Comparison of ENCODE assay signal across 8 cellular contexts in the genomic region with DNA sequence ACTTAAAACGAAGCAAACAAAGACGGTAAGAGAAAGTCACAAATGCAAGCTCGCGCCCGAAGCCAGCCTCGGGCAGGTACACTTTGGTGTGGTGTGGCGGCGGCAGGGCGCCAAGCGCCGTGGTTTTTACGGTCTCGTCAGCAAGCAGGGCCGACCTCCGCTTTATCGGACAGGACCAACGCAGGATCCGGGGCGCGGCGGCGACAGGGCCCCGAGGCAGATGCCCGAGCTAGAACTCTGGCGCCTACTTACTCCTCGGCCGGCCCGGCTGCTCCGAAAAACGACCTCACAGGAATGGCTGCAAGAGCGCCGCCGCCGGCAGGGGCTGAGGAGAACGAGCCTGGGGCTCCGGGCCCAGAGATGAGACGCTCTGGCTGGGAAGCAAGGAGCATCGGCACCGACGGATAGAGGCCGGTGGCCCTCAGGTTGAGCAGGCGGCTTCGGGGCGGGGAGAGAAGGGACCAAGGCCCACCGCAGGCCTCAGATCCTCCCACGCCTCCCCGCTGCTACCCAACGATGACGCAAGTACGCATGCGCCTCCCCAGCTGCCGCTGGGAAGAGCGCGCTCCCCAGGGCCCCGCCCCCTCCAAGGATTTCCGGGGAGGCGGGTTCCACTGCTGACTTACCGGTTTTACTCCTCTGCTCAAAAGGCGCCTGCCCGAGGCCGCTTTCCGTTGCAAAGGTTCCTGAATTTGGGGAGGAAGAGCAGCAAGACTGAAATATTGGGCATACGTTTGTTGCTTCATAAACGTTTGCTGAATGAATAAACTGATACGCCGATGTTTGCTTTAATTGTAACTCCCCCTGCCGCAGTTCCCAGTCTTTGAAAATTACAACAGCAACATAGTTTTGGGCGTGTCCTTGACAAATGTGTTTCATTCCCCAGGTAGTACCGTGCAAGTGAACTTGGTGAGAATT.
DNase-seq lines count a peak whose midpoint lies in the region; ATAC-seq and TF ChIP-seq lines count a peak whose summit lies in the region.

No MANE protein-coding gene starts in this region.

- peak; percentile 83 for ATAC-seq in naive thymus-derived CD4-positive, alpha-beta T cell
- peak; percentile 89 for ATAC-seq in stimulated activated memory B cell treated with anti-CD40 and anti-IgM and Interleukin-4, amounts not matched to agents 10 μg/mL and 1 μg/mL and 100 μg/mL, for 72 hours

- POLR2A ChIA-PET in naive thymus-derived CD4-positive, alpha-beta T cell (lab: Charles Lee) = interaction anchor here (0.6 to 3.1 kb wide), 15 partner anchors 9 to 1117 kb away, joined by 3 to 26 read pairs (median 4); a partner anchor contains a TSS

- peak overlapping the region; percentile 95 to 100 (median 96) for H3K27ac Mint-ChIP-seq in naive thymus-derived CD4-positive, alpha-beta T cell
- peak overlapping the region; percentile 99 for H3K27ac Mint-ChIP-seq in stimulated activated memory B cell treated with anti-CD40 and anti-IgM and Interleukin-4, amounts not matched to agents 10 μg/mL and 1 μg/mL and 100 μg/mL, for 72 hours

- H3K9ac ChIP-seq in fibroblast of lung (ENCODE audit: insufficient read depth, low read length) = peak overlapping the region; percentile 97

- CTCF ChIA-PET in naive thymus-derived CD4-positive, alpha-beta T cell (lab: Charles Lee) = interaction anchor here (0.7 to 1.5 kb wide), 10 partner anchors 9 to 1962 kb away, joined by 3 to 4 read pairs (median 3); a partner anchor contains a TSS

- no peaks in the 10 kb centered on the region for H3K27me3 ChIP-seq in fibroblast of lung (ENCODE audit: control insufficient read depth, insufficient read depth, low read length)
- H3K27me3 ChIP-seq in naive thymus-derived CD4-positive, alpha-beta T cell (ENCODE audit: control insufficient read depth in 2 of 2, insufficient read depth in 2 of 2, low read length in 2 of 2) = no peaks in the 10 kb centered on the region

- peak overlapping the region; percentile 86 to 99 (median 94) for H3K4me3 Mint-ChIP-seq in naive thymus-derived CD4-positive, alpha-beta T cell
- peak overlapping the region; percentile 98 for H3K4me3 Mint-ChIP-seq in stimulated activated memory B cell treated with anti-CD40 and anti-IgM and Interleukin-4, amounts not matched to agents 10 μg/mL and 1 μg/mL and 100 μg/mL, for 72 hours

- H3K27me3 Mint-ChIP-seq in naive thymus-derived CD4-positive, alpha-beta T cell = no peaks in the 10 kb centered on the region
- no peaks in the 10 kb centered on the region for H3K27me3 Mint-ChIP-seq in stimulated activated memory B cell treated with anti-CD40 and anti-IgM and Interleukin-4, amounts not matched to agents 10 μg/mL and 1 μg/mL and 100 μg/mL, for 72 hours

- H3K9me3 Mint-ChIP-seq in naive thymus-derived CD4-positive, alpha-beta T cell = peaks cover 0 to 5% (median 0%) of the 10 kb centered on the region in 11 donors
- no peaks in the 10 kb centered on the region for H3K9me3 Mint-ChIP-seq in stimulated activated memory B cell treated with anti-CD40 and anti-IgM and Interleukin-4, amounts not matched to agents 10 μg/mL and 1 μg/mL and 100 μg/mL, for 72 hours

- peak overlapping the region; percentile 93 for H3K27ac ChIP-seq in fibroblast of lung (ENCODE audit: insufficient read depth, low read length)
- H3K27ac ChIP-seq in naive thymus-derived CD4-positive, alpha-beta T cell (ENCODE audit: low read depth, low read length) = peak overlapping the region; percentile 95

- no peaks in the 10 kb centered on the region for H3K9me3 ChIP-seq in fibroblast of lung (ENCODE audit: control insufficient read depth, insufficient read depth, low read depth, low read length)
- no peaks in the 10 kb centered on the region for H3K9me3 ChIP-seq in naive thymus-derived CD4-positive, alpha-beta T cell (ENCODE audit: control insufficient read depth in 2 of 3, low read length in 3 of 3)

- peak; percentile 43 to 56 for TF ChIP-seq CTCF in fibroblast of lung (conservative IDR thresholded peaks at IDR 0.05 in 1 of 2, IDR thresholded peaks at IDR 0.05 in 1 of 2; ENCODE audit: low read depth in 1 of 2, low read length in 2 of 2)

- H3K36me3 ChIP-seq in fibroblast of lung (ENCODE audit: control insufficient read depth, insufficient read depth, low read length) = no peaks in the 10 kb centered on the region
- H3K36me3 ChIP-seq in naive thymus-derived CD4-positive, alpha-beta T cell (ENCODE audit: control insufficient read depth in 2 of 3, insufficient read depth in 3 of 3, low read length in 3 of 3) = peaks cover 0 to 4% (median 0%) of the 10 kb centered on the region in 3 experiments

- H3K79me2 ChIP-seq in fibroblast of lung (ENCODE audit: control insufficient read depth, insufficient read depth, low read length) = peaks cover 54% of the 10 kb centered on the region

- H4K20me1 ChIP-seq in fibroblast of lung (ENCODE audit: control insufficient read depth, extremely low read depth, insufficient read depth, low read length) = no peaks in the 10 kb centered on the region

- H3K4me3 ChIP-seq in fibroblast of lung (replicated peaks in 1 of 4; ENCODE audit: control extremely low read depth in 1 of 4, insufficient read depth in 1 of 4, low read depth in 3 of 4, low read length in 4 of 4) = peak overlapping the region; percentile 74 to 84 (median 80)
- H3K4me3 ChIP-seq in naive thymus-derived CD4-positive, alpha-beta T cell (ENCODE audit: low read length) = peak overlapping the region; percentile 76

- DNase-seq in ELF-1 (ENCODE audit: low read depth, low spot score) (peak; percentile 99), GOT3 (lab: John Stamatoyannopoulos, UW) (peak; percentile 84), LHCN-M2 (ENCODE audit: low read depth) (peak; percentile 94), RKO (ENCODE audit: low spot score) (peak; percentile 97), fibroblast of lung (ENCODE audit: low read depth in 2 of 2) (peak; percentile 95)
- peak; percentile 90 to 93 for DNase-seq in activated T-helper 1 cell treated with anti-CD3 and anti-CD28 coated beads, Interleukin-2, amount 50 U/mL, for 16 hours (ENCODE audit: low read depth in 1 of 2, low spot score in 1 of 2)
- peak; percentile 91 to 98 (median 95) for DNase-seq in naive thymus-derived CD4-positive, alpha-beta T cell

- peak overlapping the region; percentile 84 for H2AFZ ChIP-seq in fibroblast of lung (ENCODE audit: low read length)

- H3K36me3 Mint-ChIP-seq in naive thymus-derived CD4-positive, alpha-beta T cell = peaks cover 4 to 32% (median 8%) of the 10 kb centered on the region in 5 donors
- H3K36me3 Mint-ChIP-seq in stimulated activated memory B cell treated with anti-CD40 and anti-IgM and Interleukin-4, amounts not matched to agents 10 μg/mL and 1 μg/mL and 100 μg/mL, for 72 hours = peaks cover 8% of the 10 kb centered on the region

- H3K4me1 Mint-ChIP-seq in naive thymus-derived CD4-positive, alpha-beta T cell = peaks cover 45 to 88% (median 70%) of the 10 kb centered on the region in 7 donors
- H3K4me1 Mint-ChIP-seq in stimulated activated memory B cell treated with anti-CD40 and anti-IgM and Interleukin-4, amounts not matched to agents 10 μg/mL and 1 μg/mL and 100 μg/mL, for 72 hours = peaks cover 67% of the 10 kb centered on the region

- no peaks in the 10 kb centered on the region for H3K4me1 ChIP-seq in fibroblast of lung (ENCODE audit: control insufficient read depth, extremely low read depth, insufficient read depth, low read length)
- H3K4me1 ChIP-seq in naive thymus-derived CD4-positive, alpha-beta T cell (ENCODE audit: control insufficient read depth in 2 of 2, insufficient read depth in 2 of 2, low read length in 2 of 2) = peaks cover 28 to 39% of the 10 kb centered on the region in 2 donors

- H3K4me2 ChIP-seq in fibroblast of lung (ENCODE audit: extremely low read depth, insufficient read depth, low read length) = peak overlapping the region; percentile 92

- intact Hi-C loops in naive thymus-derived CD4-positive, alpha-beta T cell (cut with micrococcal nuclease) = loop anchor here (1.0 to 10.0 kb wide), 17 partner anchors 8 to 1984 kb away; a partner anchor contains a TSS

Comparison
In these comparisons a context has a peak if more than half of its experiments do, and no peak if none do; other contexts are left out.
1. Peak in every context shown above with its lines: DNase-seq, ATAC-seq, H3K4me3 ChIP-seq and H3K27ac ChIP-seq.